ENCODE assay signal across 10 cellular contexts in genomic region chr6:107124934-107125348, GRCh38. TPM values are rescaled to one million over a fixed set of nuclear protein-coding genes. Genes with fewer than 3 reads are reported as not detected.
DNase-seq lines count a peak whose midpoint lies in the region; ATAC-seq and TF ChIP-seq lines count a peak whose summit lies in the region.
"Had no signal": no experiment of that assay in that cellular context is flagged by ENCODE, and none has a peak within 500 bp of the region (broad histone marks: within the 10 kb centered on the region; RNA-seq: fewer than 3 reads in every experiment).

No MANE protein-coding gene starts in this region.

- ATAC-seq in HG02852 (IDR thresholded peaks at IDR 0.05; ENCODE audit: unreplicated experiment) (peak; percentile 74), psoas muscle (no peak)
- ATAC-seq in stimulated activated naive B cell treated with anti-CD40 and anti-IgM and Interleukin-4, amounts not matched to agents 10 μg/mL and 1 μg/mL and 100 μg/mL, for 72 hours (replicated peaks) = peak; percentile 90 to 96

- H3K27me3 ChIP-seq in stomach (no peaks in the 10 kb centered on the region), psoas muscle (ENCODE audit: insufficient read depth in 3 of 3, low read length in 2 of 3) (no peaks in the 10 kb centered on the region)
- H3K27me3 ChIP-seq: sigmoid colon, SJSA1 had no signal

- no peak overlapping the region for H3K4me3 Mint-ChIP-seq in stimulated activated naive B cell treated with anti-CD40 and anti-IgM and Interleukin-4, amounts not matched to agents 10 μg/mL and 1 μg/mL and 100 μg/mL, for 72 hours

- H3K27ac ChIP-seq in stomach (no peak overlapping the region), psoas muscle (no peak overlapping the region)
- H3K27ac ChIP-seq: sigmoid colon, SJSA1 had no signal

- H3K27me3 Mint-ChIP-seq in stimulated activated naive B cell treated with anti-CD40 and anti-IgM and Interleukin-4, amounts not matched to agents 10 μg/mL and 1 μg/mL and 100 μg/mL, for 72 hours = no peaks in the 10 kb centered on the region

- peak overlapping the region; percentile 37 for H3K27ac Mint-ChIP-seq in stimulated activated naive B cell treated with anti-CD40 and anti-IgM and Interleukin-4, amounts not matched to agents 10 μg/mL and 1 μg/mL and 100 μg/mL, for 72 hours

- H3K9me3 ChIP-seq in stomach (no peaks in the 10 kb centered on the region), psoas muscle (no peaks in the 10 kb centered on the region)
- H3K9me3 ChIP-seq: sigmoid colon, SJSA1 had no signal

- intact Hi-C loops in stomach (cut with DNase I; ENCODE audit: low total_unique reads) = no loop called here
- intact Hi-C loops in psoas muscle (cut with DNase I) = no loop called here

- no peak for TF ChIP-seq CTCF in stomach (IDR thresholded peaks at IDR 0.05)
- TF ChIP-seq CTCF in psoas muscle (IDR thresholded peaks at IDR 0.05) = no peak

- H3K36me3 Mint-ChIP-seq in stimulated activated naive B cell treated with anti-CD40 and anti-IgM and Interleukin-4, amounts not matched to agents 10 μg/mL and 1 μg/mL and 100 μg/mL, for 72 hours = no peaks in the 10 kb centered on the region

- TF ChIP-seq EP300 in stomach (IDR thresholded peaks at IDR 0.05) = no peak

- H3K36me3 ChIP-seq in stomach = no peaks in the 10 kb centered on the region
- no peaks in the 10 kb centered on the region for H3K36me3 ChIP-seq in psoas muscle (ENCODE audit: insufficient read depth in 1 of 2, low read depth in 1 of 2)
- H3K36me3 ChIP-seq: sigmoid colon, SJSA1 had no signal

- H3K9me3 Mint-ChIP-seq in stimulated activated naive B cell treated with anti-CD40 and anti-IgM and Interleukin-4, amounts not matched to agents 10 μg/mL and 1 μg/mL and 100 μg/mL, for 72 hours = no peaks in the 10 kb centered on the region

- peak; percentile 35 for DNase-seq in activated CD8-positive, alpha-beta memory T cell treated with anti-CD3 and anti-CD28 coated beads for 24 hours
- no peak for DNase-seq in activated CD8-positive, alpha-beta memory T cell treated with anti-CD3 and anti-CD28 coated beads, Interleukin-2, amount 50 U/mL, for 48 hours
- DNase-seq in NCI-H774 (lab: John Stamatoyannopoulos, UW) (peak; percentile 47), stomach (no peak), hepatic stellate cell (ENCODE audit: low spot score) (no peak), psoas muscle (no peak)
- no peak for DNase-seq in stimulated activated naive B cell treated with anti-CD40 and anti-IgM and Interleukin-4, amounts not matched to agents 10 μg/mL and 1 μg/mL and 100 μg/mL, for 72 hours
- DNase-seq: sigmoid colon had no signal

- H3K4me3 ChIP-seq in stomach (no peak overlapping the region), psoas muscle (no peak overlapping the region)
- H3K4me3 ChIP-seq: sigmoid colon, SJSA1 had no signal

- no peak for TF ChIP-seq POLR2A in stomach (IDR thresholded peaks at IDR 0.05)

- H3K4me1 Mint-ChIP-seq in stimulated activated naive B cell treated with anti-CD40 and anti-IgM and Interleukin-4, amounts not matched to agents 10 μg/mL and 1 μg/mL and 100 μg/mL, for 72 hours = peaks cover 13 to 19% of the 10 kb centered on the region in 2 donors

- 35 to 50% (median 44%) methylated on average over 4 of the region's 4 CpGs for WGBS in stomach, 5 donors
- 41 to 49% (median 42%) methylated on average over 4 of the region's 4 CpGs for WGBS in psoas muscle, 3 donors

- H3K4me1 ChIP-seq in stomach (no peaks in the 10 kb centered on the region), psoas muscle (no peaks in the 10 kb centered on the region)
- H3K4me1 ChIP-seq: sigmoid colon, SJSA1 had no signal

RNA-seq across cellular contexts. Expression of gene BEND3, which starts 9.6 kb away (rescaled TPM):
- total RNA-seq in stomach = 10 to 100 TPM in 1 of 5 donors, 1 to 10 TPM in 3, under 1 TPM in 1; 0.58 to 10.4 (median 8.0) TPM
- 1 to 10 TPM in 1 of 3 donors, under 1 TPM in 2; 0.92 to 1.1 (median 0.95) TPM for polyA plus RNA-seq in stomach
- 1 to 10 TPM; 1.6 to 3.8 (median 1.7) TPM for total RNA-seq in psoas muscle
- 1 to 10 TPM in 2 of 3 donors, under 1 TPM in 1; 0.52 to 2.0 (median 1.0) TPM for polyA plus RNA-seq in psoas muscle

Comparison
In these comparisons a context has a peak if more than half of its experiments do, and no peak if none do; other contexts are left out.
1. DNase-seq: peak in activated CD8-positive, alpha-beta memory T cell treated with anti-CD3 and anti-CD28 coated beads for 24 hours (single experiment) and NCI-H774 (single experiment); none in activated CD8-positive, alpha-beta memory T cell treated with anti-CD3 and anti-CD28 coated beads, Interleukin-2, amount 50 U/mL, for 48 hours (single experiment), stimulated activated naive B cell treated with anti-CD40 and anti-IgM and Interleukin-4, amounts not matched to agents 10 μg/mL and 1 μg/mL and 100 μg/mL, for 72 hours (single experiment), stomach (single experiment), hepatic stellate cell (single experiment) and psoas muscle (0 of 2).
2. ATAC-seq: peak in HG02852 (single experiment) and stimulated activated naive B cell treated with anti-CD40 and anti-IgM and Interleukin-4, amounts not matched to agents 10 μg/mL and 1 μg/mL and 100 μg/mL, for 72 hours (2 of 2); none in psoas muscle (0 of 4).